In the genomic region with DNA sequence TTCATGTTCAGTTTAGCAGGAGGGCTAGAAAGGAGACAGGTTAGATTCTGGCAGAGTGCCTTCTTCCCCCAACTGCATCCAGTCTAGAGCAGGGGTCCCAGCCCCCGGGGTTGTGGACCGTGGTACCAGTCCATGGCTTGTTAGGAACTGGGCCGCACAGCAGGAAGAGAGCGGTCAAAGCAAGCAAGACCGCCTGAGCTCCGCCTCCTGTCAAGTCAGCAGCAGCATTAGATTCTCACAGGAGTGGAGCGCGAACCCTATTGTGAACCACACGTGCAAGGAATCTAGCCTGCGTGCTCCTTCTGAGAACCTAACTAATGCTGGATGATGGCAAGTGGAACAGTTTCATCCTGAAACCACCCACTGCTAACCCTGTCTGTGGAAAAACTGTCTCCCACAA, we compare ENCODE assay signal across 27 cellular contexts.
"Had no signal": no experiment of that assay in that cellular context is flagged by ENCODE, and none has a peak within 500 bp of the region (broad histone marks: within the 10 kb centered on the region; RNA-seq: fewer than 3 reads in every experiment).

No MANE protein-coding gene starts in this region.

- H3K79me2 ChIP-seq: hepatocyte had no signal

- H3K9me3 ChIP-seq: colonic mucosa, esophagus squamous epithelium, gastrocnemius medialis, left lung, lower lobe of right lung had no signal

- H3K4me3 Mint-ChIP-seq: dendritic cell treated with granulocyte-macrophage colony-stimulating factor and Interleukin-4, amounts not matched to agents 40 ng/mL and 50 ng/mL, for 4 days; effector memory CD8-positive, alpha-beta T cell; endodermal cell had no signal

- DNase-seq: cerebellar nuclear complex; colonic mucosa; cortex of kidney; effector CD8-positive, alpha-beta T cell; effector memory CD8-positive, alpha-beta T cell; endodermal cell; erythroblast; esophagus squamous epithelium; foreskin fibroblast; foreskin melanocyte; gastrocnemius medialis; glutamatergic neuron; head of caudate nucleus; hypothalamus; left cardiac atrium; left lung; left ventricle myocardium superior; lower lobe of right lung; mesenchymal stem cell; midbrain had no signal

- H3K36me3 ChIP-seq: colonic mucosa had no signal

- H3K27ac ChIP-seq: colonic mucosa, epithelial cell of prostate, esophagus squamous epithelium, gastrocnemius medialis, hepatocyte, left lung, lower lobe of right lung had no signal

- H3K9me3 Mint-ChIP-seq: dendritic cell treated with granulocyte-macrophage colony-stimulating factor and Interleukin-4, amounts not matched to agents 40 ng/mL and 50 ng/mL, for 4 days; effector memory CD8-positive, alpha-beta T cell; endodermal cell had no signal

- H3K27ac Mint-ChIP-seq: dendritic cell treated with granulocyte-macrophage colony-stimulating factor and Interleukin-4, amounts not matched to agents 40 ng/mL and 50 ng/mL, for 4 days had no signal

- ATAC-seq: effector memory CD8-positive, alpha-beta T cell; esophagus mucosa; gastrocnemius medialis; left cardiac atrium; left lung; left ventricle myocardium superior; lower lobe of right lung had no signal

- H2AFZ ChIP-seq: hepatocyte had no signal

- H3K27me3 ChIP-seq: colonic mucosa, esophagus squamous epithelium, gastrocnemius medialis, hepatocyte, left lung had no signal

- H3K27me3 Mint-ChIP-seq: dendritic cell treated with granulocyte-macrophage colony-stimulating factor and Interleukin-4, amounts not matched to agents 40 ng/mL and 50 ng/mL, for 4 days; effector memory CD8-positive, alpha-beta T cell had no signal

- FAIRE-seq: endometrium, islet of Langerhans, keratinocyte had no signal

- H3K4me2 ChIP-seq: hepatocyte had no signal

- H3K4me1 ChIP-seq: colonic mucosa, left lung had no signal

- H3K4me3 ChIP-seq: colonic mucosa, esophagus squamous epithelium, gastrocnemius medialis, hepatocyte, left lung, lower lobe of right lung had no signal
